ENCODE assay signal across 25 cellular contexts in genomic region chr11:70807195-70807543, GRCh38.
DNase-seq lines count a peak whose midpoint lies in the region; ATAC-seq, FAIRE-seq and TF ChIP-seq lines count a peak whose summit lies in the region.
"Had no signal": no experiment of that assay in that cellular context is flagged by ENCODE, and none has a peak within 500 bp of the region (broad histone marks: within the 10 kb centered on the region; RNA-seq: fewer than 3 reads in every experiment).

No MANE protein-coding gene starts in this region.

- FAIRE-seq in kidney (lab: Jason Lieb, UNC) = no peak
- FAIRE-seq: A549, GM12878, GM12892, GM19239 had no signal

- no peak overlapping the region for H3K4me3 Mint-ChIP-seq in T-helper 17 cell
- H3K4me3 Mint-ChIP-seq: CD14-positive monocyte; CD4-positive, alpha-beta memory T cell; CD4-positive, CD25-positive, alpha-beta regulatory T cell; CD8-positive, alpha-beta memory T cell had no signal

- no peaks in the 10 kb centered on the region for H3K4me1 Mint-ChIP-seq in T-helper 17 cell
- H3K4me1 Mint-ChIP-seq: CD14-positive monocyte; CD4-positive, alpha-beta memory T cell; CD4-positive, CD25-positive, alpha-beta regulatory T cell; CD8-positive, alpha-beta memory T cell had no signal

- H3K23ac ChIP-seq in neuronal stem cell (ENCODE audit: low read depth, low read length, poor library complexity) = no peak overlapping the region

- H2BK15ac ChIP-seq in neuronal stem cell (ENCODE audit: low read length) = no peak overlapping the region

- no peaks in the 10 kb centered on the region for H3K27me3 ChIP-seq in neuronal stem cell (ENCODE audit: control insufficient read depth in 3 of 3, insufficient read depth in 3 of 3, low read depth in 1 of 3, low read length in 3 of 3)
- H3K27me3 ChIP-seq: BE2C, BLaER1 had no signal

- no peak for TF ChIP-seq CTCF in kidney (IDR thresholded peaks at IDR 0.05; ENCODE audit: borderline replicate concordance, extremely low read depth, insufficient read depth)

- H3K36me3 ChIP-seq in kidney (ENCODE audit: control insufficient read depth in 1 of 2, insufficient read depth in 2 of 2, low read length in 2 of 2) (peaks cover 7 to 8% of the 10 kb centered on the region in 2 donors), neuronal stem cell (replicated peaks in 1 of 2; ENCODE audit: control insufficient read depth in 2 of 2, insufficient read depth in 2 of 2, low read length in 2 of 2) (no peaks in the 10 kb centered on the region)
- H3K36me3 ChIP-seq: BE2C, BLaER1 had no signal

- no peak overlapping the region for H2BK12ac ChIP-seq in neuronal stem cell (ENCODE audit: low read length)

- peak overlapping the region; percentile 71 for H2AK5ac ChIP-seq in neuronal stem cell (ENCODE audit: low read depth, low read length)

- no peaks in the 10 kb centered on the region for H3K79me1 ChIP-seq in neuronal stem cell (ENCODE audit: low read depth, low read length)

- H2BK120ac ChIP-seq in neuronal stem cell (ENCODE audit: low read depth, low read length) = no peak overlapping the region

- H3K14ac ChIP-seq in neuronal stem cell (ENCODE audit: low read length) = peak overlapping the region; percentile 63

- no peak overlapping the region for H4K91ac ChIP-seq in neuronal stem cell (ENCODE audit: low read depth, low read length, poor library complexity)

- peak overlapping the region; percentile 67 for H3K18ac ChIP-seq in neuronal stem cell (ENCODE audit: low read length)

- no CpG with 5 or more reads among the region's 12 CpGs for WGBS in neuronal stem cell (ENCODE audit: extremely low coverage in 2 of 2, insufficient read length in 2 of 2, insufficient replicate concordance in 1 of 2), 2 donors

- no peaks in the 10 kb centered on the region for H3K4me1 ChIP-seq in kidney (ENCODE audit: control insufficient read depth in 1 of 2, insufficient read depth in 1 of 2, low read depth in 1 of 2, low read length in 2 of 2)
- peaks cover 0 to 1% of the 10 kb centered on the region in 2 donors for H3K4me1 ChIP-seq in neuronal stem cell (ENCODE audit: control insufficient read depth in 2 of 2, insufficient read depth in 1 of 2, low read depth in 1 of 2, low read length in 2 of 2)
- H3K4me1 ChIP-seq: A549, BE2C, BLaER1 had no signal

- no peak overlapping the region for H3K4me3 ChIP-seq in kidney (ENCODE audit: low read length in 2 of 2)
- no peak overlapping the region for H3K4me3 ChIP-seq in neuronal stem cell (ENCODE audit: low read length in 2 of 2)
- H3K4me3 ChIP-seq: A549, BLaER1, GM12878 had no signal

- H4K8ac ChIP-seq in neuronal stem cell (ENCODE audit: low read depth, low read length) = no peak overlapping the region

- peak overlapping the region; percentile 84 for H3K4ac ChIP-seq in neuronal stem cell (ENCODE audit: low read length)

- DNase-seq in T-helper 17 cell = no peak
- DNase-seq in kidney = peak; percentile 60
- no peak for DNase-seq in neuronal stem cell (ENCODE audit: low spot score)
- no peak for DNase-seq in ACHN
- DNase-seq: BE2C; C1 segment of cervical spinal cord; CD4-positive, alpha-beta memory T cell; CD4-positive, CD25-positive, alpha-beta regulatory T cell; CD8-positive, alpha-beta memory T cell; COR-L47; DMS 273 treated with DMSO at 0.1 percent for 48 hours; DMS153; DMS53; DMS79; DND-41; EL; GDM1 had no signal

- intact Hi-C loops in kidney (cut with DNase I) = no loop called here

- H2AFZ ChIP-seq in neuronal stem cell (ENCODE audit: low read length) = no peak overlapping the region

- H3K27ac Mint-ChIP-seq in T-helper 17 cell = peak overlapping the region; percentile 14
- H3K27ac Mint-ChIP-seq: CD14-positive monocyte; CD4-positive, alpha-beta memory T cell; CD4-positive, CD25-positive, alpha-beta regulatory T cell; CD8-positive, alpha-beta memory T cell had no signal

- H3K9me3 ChIP-seq in T-helper 17 cell (ENCODE audit: control insufficient read depth, low read length, poor library complexity, severe bottlenecking) (no peaks in the 10 kb centered on the region), kidney (ENCODE audit: control insufficient read depth in 1 of 2, low read length in 2 of 2) (no peaks in the 10 kb centered on the region), neuronal stem cell (replicated peaks in 1 of 2; ENCODE audit: control insufficient read depth in 2 of 2, insufficient read depth in 1 of 2, low read depth in 1 of 2, low read length in 2 of 2) (peaks cover 0 to 2% of the 10 kb centered on the region in 2 donors)
- H3K9me3 ChIP-seq: A549, BE2C, BLaER1 had no signal

- ATAC-seq in T-helper 17 cell (no peak), HG02870 (IDR thresholded peaks at IDR 0.05; ENCODE audit: unreplicated experiment) (no peak)
- ATAC-seq: A549, GM12878 had no signal

- peaks cover 14% of the 10 kb centered on the region for H3K27me3 Mint-ChIP-seq in T-helper 17 cell
- H3K27me3 Mint-ChIP-seq: CD4-positive, alpha-beta memory T cell; CD4-positive, CD25-positive, alpha-beta regulatory T cell had no signal

- H3K4me2 ChIP-seq in neuronal stem cell (ENCODE audit: insufficient read depth, low read length, poor library complexity, severe bottlenecking) = no peak overlapping the region
- H3K4me2 ChIP-seq: A549, BLaER1 had no signal

- peak overlapping the region; percentile 19 for H2BK5ac ChIP-seq in neuronal stem cell (ENCODE audit: low read length)

- H3K27ac ChIP-seq in kidney (ENCODE audit: low read depth in 2 of 2, low read length in 2 of 2) (no peak overlapping the region), neuronal stem cell (replicated peaks; ENCODE audit: low read length) (no peak overlapping the region)
- H3K27ac ChIP-seq: 22Rv1, A549, BLaER1 had no signal

- H3K36me3 Mint-ChIP-seq in T-helper 17 cell (ENCODE audit: low read depth) = peaks cover 2% of the 10 kb centered on the region
- H3K36me3 Mint-ChIP-seq: CD14-positive monocyte; CD4-positive, alpha-beta memory T cell; CD4-positive, CD25-positive, alpha-beta regulatory T cell; CD8-positive, alpha-beta memory T cell had no signal

- in situ Hi-C loops in ACHN (cut with HindIII; ENCODE audit: low pct_ligation_motif_present, low pct_unique_long_range_greater_than_20kb, low sequenced_read_pairs) = no loop called here

- no peak overlapping the region for H3K9ac ChIP-seq in kidney (ENCODE audit: low read length in 2 of 2)
- H3K9ac ChIP-seq in neuronal stem cell (ENCODE audit: low read depth, low read length, poor library complexity) = peak overlapping the region; percentile 54
- H3K9ac ChIP-seq: BLaER1 had no signal
